ENCODE assay signal across 9 cellular contexts in the genomic region with DNA sequence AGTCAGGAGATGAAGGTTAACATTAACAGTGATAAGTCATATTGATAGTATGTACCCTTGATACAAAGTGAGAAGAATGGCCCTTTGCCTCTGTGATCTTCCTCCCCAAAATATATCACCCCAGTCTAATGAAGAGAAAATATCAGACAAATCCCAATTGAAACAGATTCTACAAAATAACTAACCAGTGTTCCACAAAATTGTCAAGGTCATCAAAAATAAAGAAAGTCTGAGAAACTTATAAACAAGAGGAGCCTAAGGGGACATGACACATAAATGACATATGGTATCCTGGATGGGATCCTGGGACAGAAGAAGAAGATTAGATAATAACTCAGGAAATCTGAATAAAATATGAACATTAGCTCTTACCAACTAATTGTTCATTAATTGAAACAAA.
"Had no signal": no experiment of that assay in that cellular context is flagged by ENCODE, and none has a peak within 500 bp of the region (broad histone marks: within the 10 kb centered on the region; RNA-seq: fewer than 3 reads in every experiment).

No MANE protein-coding gene starts in this region.

- H3K27ac ChIP-seq: GM23248, KMS-11 had no signal

- H3K36me3 ChIP-seq: HAP-1 had no signal

- H3K9me3 ChIP-seq: HAP-1 had no signal

- FAIRE-seq: HTR-8/SVneo had no signal

- H3K4me3 ChIP-seq: GM23248, HAP-1 had no signal

- H2AFZ ChIP-seq: GM23248 had no signal

- H3K4me1 ChIP-seq: HAP-1 had no signal

- DNase-seq: GM23248, GOT3, H7, HFFc6, KBM-7 had no signal

- ATAC-seq: HCT116 had no signal

- H3K4me2 ChIP-seq: KMS-11 had no signal

- H3K9ac ChIP-seq: GM23248, KMS-11 had no signal
